In the genomic region with DNA sequence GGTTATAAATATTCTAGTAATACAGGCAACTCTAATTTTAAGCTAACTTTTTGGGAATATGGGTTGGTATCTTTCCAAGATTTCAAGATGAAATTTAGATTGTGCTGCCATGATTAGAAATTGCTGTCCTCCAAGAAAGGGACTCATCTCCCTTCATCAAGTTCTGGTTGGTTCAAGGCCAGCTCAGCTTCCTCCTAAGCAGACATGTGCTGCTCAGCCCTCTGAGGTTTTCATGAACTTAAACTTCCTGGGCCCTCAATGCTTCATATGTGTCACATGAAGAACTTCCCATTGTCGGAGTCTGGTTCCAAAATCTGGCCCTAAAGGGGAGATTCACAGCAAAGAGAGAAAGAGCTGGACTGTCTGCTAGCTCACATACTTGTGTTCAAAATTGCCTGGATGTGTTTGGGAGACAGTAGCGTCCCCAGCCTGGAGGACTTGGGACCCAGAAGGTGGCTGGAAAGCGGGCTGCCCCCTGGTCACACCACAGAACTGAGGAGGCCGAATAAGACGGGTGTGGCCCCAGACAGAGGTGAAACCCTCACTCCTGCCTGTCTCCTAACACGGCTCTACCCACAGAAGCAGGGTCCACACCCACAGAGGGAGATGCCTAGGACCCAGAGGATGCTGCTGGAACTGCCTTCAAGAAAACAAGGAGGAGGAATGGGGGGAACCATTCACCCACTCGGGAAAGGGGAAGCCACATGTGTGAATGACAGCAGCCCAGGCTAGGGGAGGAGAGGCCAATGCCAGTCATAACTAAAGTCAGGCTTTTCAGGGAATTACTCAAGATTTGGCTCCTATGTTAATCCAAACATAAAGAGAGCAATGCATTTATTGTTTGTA, we compare ENCODE assay signal across 21 cellular contexts. TPM values are rescaled to one million over a fixed set of nuclear protein-coding genes. Genes with fewer than 3 reads are reported as not detected.
DNase-seq lines count a peak whose midpoint lies in the region; ATAC-seq and TF ChIP-seq lines count a peak whose summit lies in the region.
"Had no signal": no experiment of that assay in that cellular context is flagged by ENCODE, and none has a peak within 500 bp of the region (broad histone marks: within the 10 kb centered on the region; RNA-seq: fewer than 3 reads in every experiment).

No MANE protein-coding gene starts in this region.

- intact Hi-C loops in left ventricle myocardium superior (cut with micrococcal nuclease), result no loop called here
- intact Hi-C loops in left lung (cut with DNase I), result no loop called here

- DNase-seq in globus pallidus (ENCODE audit: low spot score), result peak; percentile 18
- no peak for DNase-seq in HK-2 (ENCODE audit: unreplicated experiment)
- no peak for DNase-seq in left ventricle myocardium superior
- no peak for DNase-seq in left lung
- no peak for DNase-seq in cerebellum (ENCODE audit: low spot score)
- DNase-seq: activated CD4-positive, alpha-beta T cell treated with anti-CD3 and anti-CD28 coated beads, Interleukin-2, amount 10 ng/mL, durations not matched to agents 7 days and 5 days; colonic mucosa; mesendoderm; NCI-H1048; NCI-H510A treated with DMSO at 0.1 percent for 48 hours; stimulated activated CD4-positive, alpha-beta T cell treated with anti-CD3 and anti-CD28 coated beads, Interleukin-4, amount 100 ng/mL, for 1 hour had no signal

- no peaks in the 10 kb centered on the region for H3K27me3 ChIP-seq in left lung
- H3K27me3 ChIP-seq: colonic mucosa had no signal

- no peaks in the 10 kb centered on the region for H3K9me3 ChIP-seq in left lung
- H3K9me3 ChIP-seq: colonic mucosa, suprapubic skin had no signal

- TF ChIP-seq CTCF in left lung (IDR thresholded peaks at IDR 0.05), result no peak

- H3K4me1 ChIP-seq in left lung, result no peaks in the 10 kb centered on the region
- H3K4me1 ChIP-seq: colonic mucosa, suprapubic skin had no signal

- H3K27ac ChIP-seq in left lung, result no peak overlapping the region
- H3K27ac ChIP-seq: colonic mucosa, KMS-11, suprapubic skin had no signal

- no peaks in the 10 kb centered on the region for H3K36me3 ChIP-seq in left lung
- H3K36me3 ChIP-seq: colonic mucosa, suprapubic skin had no signal

- ATAC-seq in GM18868 (IDR thresholded peaks at IDR 0.05; ENCODE audit: unreplicated experiment) (peak; percentile 18), GM21619 (IDR thresholded peaks at IDR 0.05; ENCODE audit: unreplicated experiment) (peak; percentile 6), HG03139 (IDR thresholded peaks at IDR 0.05; ENCODE audit: unreplicated experiment) (peak; percentile 20), left ventricle myocardium superior (no peak), left lung (no peak)
- ATAC-seq: HCT116 had no signal

- no peak overlapping the region for H3K4me3 ChIP-seq in left lung
- H3K4me3 ChIP-seq: colonic mucosa, suprapubic skin had no signal

RNA-seq across cellular contexts. Expression of gene GPR31, which starts 54.3 kb away (rescaled TPM):
- total RNA-seq in left ventricle myocardium superior (not detected), left lung (not detected), cerebellum (not detected)
- total RNA-seq: activated CD4-positive, alpha-beta T cell treated with anti-CD3 and anti-CD28 coated beads, Interleukin-2, amount 10 ng/mL, durations not matched to agents 7 days and 5 days; colonic mucosa; kidney epithelial cell; natural killer cell treated with Interleukin-12 subunit alpha and Interleukin-12 subunit beta and Interleukin-15 and Interleukin-18, amount 100 ng/mL, for 72 hours; posterior vena cava; skeletal muscle tissue; suprapubic skin had no signal

Comparison
In these comparisons a context has a peak if more than half of its experiments do, and no peak if none do; other contexts are left out.
1. ATAC-seq: peak in GM18868 (single experiment), GM21619 (single experiment) and HG03139 (single experiment); none in left ventricle myocardium superior (single experiment) and left lung (single experiment).